Comparison of ENCODE assay signal across 23 cellular contexts in genomic region chr1:243299069-243299468, GRCh38.
"Had no signal": no experiment of that assay in that cellular context is flagged by ENCODE, and none has a peak within 500 bp of the region (broad histone marks: within the 10 kb centered on the region; RNA-seq: fewer than 3 reads in every experiment).

No MANE protein-coding gene starts in this region.

- DNase-seq: dermis blood vessel endothelial cell; dorsolateral prefrontal cortex; effector CD4-positive, alpha-beta T cell; effector memory CD4-positive, alpha-beta T cell; erythroblast; esophagus squamous epithelium; foreskin fibroblast; foreskin melanocyte; heart left ventricle; hypothalamus; immature natural killer cell; left cardiac atrium; left lung; left ventricle myocardium superior; lower lobe of right lung; mesenchymal stem cell; mucosa of descending colon; naive B cell; naive thymus-derived CD8-positive, alpha-beta T cell had no signal

- FAIRE-seq: colon, keratinocyte had no signal

- ATAC-seq: esophagus mucosa; gastroesophageal sphincter; heart left ventricle; left cardiac atrium; left lung; left ventricle myocardium superior; lower lobe of right lung; mucosa of descending colon; naive thymus-derived CD8-positive, alpha-beta T cell had no signal
